In the genomic region with DNA sequence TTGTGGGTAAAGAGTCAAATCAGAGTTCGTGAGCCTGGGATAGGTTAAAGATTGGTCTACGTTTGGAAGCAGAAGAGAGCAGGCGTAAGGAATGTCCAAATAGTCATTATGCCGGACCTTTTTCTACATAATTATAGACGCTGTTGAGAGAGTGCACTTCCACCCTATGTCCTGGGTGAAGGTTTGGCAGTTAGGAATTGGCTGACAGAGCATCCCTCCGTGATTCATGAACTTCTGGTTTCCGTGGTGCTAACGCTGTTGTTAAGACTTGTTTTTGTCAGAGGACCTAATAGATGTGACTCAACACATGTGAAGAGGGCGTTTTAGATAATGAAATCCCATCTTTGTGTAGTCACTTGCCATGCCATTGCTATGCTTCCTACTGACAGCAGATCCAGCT, we compare ENCODE assay signal across 8 cellular contexts. TPM values are rescaled to one million over a fixed set of nuclear protein-coding genes. Genes with fewer than 3 reads are reported as not detected.
DNase-seq lines count a peak whose midpoint lies in the region; ATAC-seq and TF ChIP-seq lines count a peak whose summit lies in the region.

No MANE protein-coding gene starts in this region.

- ATAC-seq in T-cell (replicated peaks in 1 of 4): peak in 2 of 4 experiments; percentile 18 to 36

- no peaks in the 10 kb centered on the region for H3F3A ChIP-seq in neural progenitor cell (ENCODE audit: low read depth)

- H4K20me1 ChIP-seq in neural progenitor cell (ENCODE audit: low read depth): peaks cover 13% of the 10 kb centered on the region

- H3K4me1 Mint-ChIP-seq in T-cell: peaks cover 63 to 76% (median 69%) of the 10 kb centered on the region in 3 donors
- peaks cover 34% of the 10 kb centered on the region for H3K4me1 Mint-ChIP-seq in neural progenitor cell

- peak; percentile 68 for DNase-seq in activated effector memory CD4-positive, alpha-beta T cell treated with anti-CD3 and anti-CD28 coated beads, Interleukin-2, amount 50 U/mL, for 16 hours
- DNase-seq in activated effector memory CD4-positive, alpha-beta T cell treated with Interleukin-2 at 50 U/mL for 16 hours: no peak
- peak in 4 of 34 experiments; percentile 3 to 15 (median 10) for DNase-seq in T-cell
- DNase-seq in epithelial cell of prostate (ENCODE audit: low read depth, low spot score): peak; percentile 76
- no peak for DNase-seq in neural progenitor cell (ENCODE audit: low spot score)
- DNase-seq in central memory CD4-positive, alpha-beta T cell: no peak
- no peak for DNase-seq in NCI-H82 (lab: John Stamatoyannopoulos, UW)
- DNase-seq in activated CD8-positive, alpha-beta memory T cell treated with anti-CD3 and anti-CD28 coated beads, Interleukin-2, amount 50 U/mL, for 48 hours: no peak

- no peaks in the 10 kb centered on the region for H3K36me3 ChIP-seq in neural progenitor cell

- H3K27ac ChIP-seq in epithelial cell of prostate (peak overlapping the region; percentile 61), neural progenitor cell (no peak overlapping the region)

- POLR2A ChIA-PET in T-cell (lab: Charles Lee): no interaction called here

- peak overlapping the region; percentile 81 for H3K4me2 ChIP-seq in neural progenitor cell

- H3K36me3 Mint-ChIP-seq in T-cell (peaks cover 25% of the 10 kb centered on the region), neural progenitor cell (peaks cover 9% of the 10 kb centered on the region)

- peak overlapping the region; percentile 97 to 100 (median 97) for H3K4me3 Mint-ChIP-seq in T-cell
- H3K4me3 Mint-ChIP-seq in neural progenitor cell: peak overlapping the region; percentile 97

- H3K27me3 Mint-ChIP-seq in T-cell (no peaks in the 10 kb centered on the region), neural progenitor cell (ENCODE audit: insufficient read depth, low read depth) (no peaks in the 10 kb centered on the region)

- peak overlapping the region; percentile 92 for H3K9ac ChIP-seq in neural progenitor cell

- H3K27ac Mint-ChIP-seq in T-cell (peak overlapping the region; percentile 88 to 96), neural progenitor cell (peak overlapping the region; percentile 64)

- CTCF ChIA-PET in T-cell (lab: Charles Lee): no interaction called here

- H3K79me2 ChIP-seq in neural progenitor cell (ENCODE audit: low read depth): peaks cover 69% of the 10 kb centered on the region

- no peaks in the 10 kb centered on the region for H3K9me3 Mint-ChIP-seq in T-cell
- no peaks in the 10 kb centered on the region for H3K9me3 Mint-ChIP-seq in neural progenitor cell

- no peak overlapping the region for H2AFZ ChIP-seq in neural progenitor cell (replicated peaks)

- TF ChIP-seq CTCF in neural progenitor cell (IDR thresholded peaks at IDR 0.05): no peak

- H3K4me3 ChIP-seq in neural progenitor cell: peak overlapping the region; percentile 99

- no peaks in the 10 kb centered on the region for H3K9me3 ChIP-seq in neural progenitor cell (ENCODE audit: low read depth)

- no peaks in the 10 kb centered on the region for H3K27me3 ChIP-seq in neural progenitor cell

- H3K4me1 ChIP-seq in neural progenitor cell: peaks cover 17% of the 10 kb centered on the region

RNA-seq across cellular contexts. Expression of gene EAF1, which starts 1.1 kb away (rescaled TPM):
- total RNA-seq in T-cell (10 to 100 TPM; 17.9 to 29.7 (median 22.8) TPM), neural progenitor cell (ENCODE audit: low replicate concordance) (34.2 and 36.8 TPM in 2 replicates)

RNA-seq across cellular contexts. Expression of gene METTL6, which starts 1.2 kb away (rescaled TPM):
- 10 to 100 TPM in 4 of 5 donors, 1 to 10 TPM in 1; 8.1 to 19.9 (median 14.7) TPM for total RNA-seq in T-cell
- total RNA-seq in neural progenitor cell (ENCODE audit: low replicate concordance): 34.9 TPM in 2 replicates

Comparison
In these comparisons a context has a peak if more than half of its experiments do, and no peak if none do; other contexts are left out.
1. DNase-seq: peak in activated effector memory CD4-positive, alpha-beta T cell treated with anti-CD3 and anti-CD28 coated beads, Interleukin-2, amount 50 U/mL, for 16 hours (single experiment) and epithelial cell of prostate (single experiment); none in activated effector memory CD4-positive, alpha-beta T cell treated with Interleukin-2 at 50 U/mL for 16 hours (single experiment), neural progenitor cell (single experiment), central memory CD4-positive, alpha-beta T cell (single experiment), NCI-H82 (single experiment) and activated CD8-positive, alpha-beta memory T cell treated with anti-CD3 and anti-CD28 coated beads, Interleukin-2, amount 50 U/mL, for 48 hours (single experiment).